Comparison of ENCODE assay signal across 8 cellular contexts in the genomic region with DNA sequence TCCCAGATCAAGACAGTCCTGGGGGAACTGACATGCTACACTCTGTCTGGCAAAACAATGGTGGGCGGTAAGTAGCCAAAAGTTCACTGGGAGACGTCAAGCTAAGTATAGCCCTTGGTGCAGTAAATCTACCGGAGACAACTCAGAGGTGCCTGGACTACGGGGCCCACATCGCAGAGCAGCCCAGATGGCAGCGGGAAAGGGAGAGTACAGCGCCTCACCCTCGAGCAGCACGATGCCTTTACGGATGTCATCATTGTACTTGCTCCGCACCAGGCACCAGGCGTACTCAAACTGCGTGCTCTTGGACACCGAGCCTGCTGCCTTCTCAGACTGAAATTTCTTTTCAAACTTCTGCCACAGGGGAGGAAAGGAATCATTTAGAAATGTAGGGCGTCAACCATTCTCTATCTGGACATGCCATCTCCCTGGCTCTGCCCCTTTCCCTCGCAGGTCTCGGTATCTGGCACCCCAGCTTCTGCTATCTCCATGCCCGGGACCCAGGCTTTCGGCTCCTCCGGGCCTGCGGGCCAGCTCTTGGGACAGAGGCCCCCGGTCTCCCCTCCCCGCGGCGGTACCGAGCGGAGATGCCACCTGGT. TPM values are rescaled to one million over a fixed set of nuclear protein-coding genes. Genes with fewer than 3 reads are reported as not detected.
DNase-seq lines count a peak whose midpoint lies in the region; ATAC-seq and TF ChIP-seq lines count a peak whose summit lies in the region.

No MANE protein-coding gene starts in this region.

- no peaks in the 10 kb centered on the region for H3F3A ChIP-seq in PC-3 (ENCODE audit: low read length, unreplicated experiment)

- H3K9me2 ChIP-seq in PC-3 (replicated peaks; ENCODE audit: low read length), result no peaks in the 10 kb centered on the region

- H3K4me3 ChIP-seq in PC-3 (ENCODE audit: low read length) (peak overlapping the region; percentile 97), ectodermal cell (ENCODE audit: insufficient read depth, low read depth, low read length) (peak overlapping the region; percentile 100), mucosa of descending colon (peak overlapping the region; percentile 43)

- H3K79me2 ChIP-seq in PC-3 (ENCODE audit: low read length), result peaks cover 32% of the 10 kb centered on the region

- POLR2A ChIA-PET in PC-3 (lab: Charles Lee; ENCODE audit: unreplicated experiment), result interaction anchor here (0.6 to 1.3 kb wide), 2 partner anchors 26 to 352 kb away, joined by 3 to 7 read pairs; a partner anchor contains a TSS

- ATAC-seq in PC-3 (no peak), mucosa of descending colon (peak; percentile 3), GM18520 (IDR thresholded peaks at IDR 0.05; ENCODE audit: unreplicated experiment) (no peak)

- TF ChIP-seq CTCF in PC-3 (conservative IDR thresholded peaks at IDR 0.05; ENCODE audit: low read depth, low read length) (no peak), mucosa of descending colon (IDR thresholded peaks at IDR 0.05) (no peak)

- peak overlapping the region; percentile 100 for H3K4me2 ChIP-seq in PC-3 (ENCODE audit: low read length)

- WGBS in ectodermal cell, 2 experiments, result 47 to 50% methylated on average over 27 of the region's 27 CpGs

- H3K27me3 ChIP-seq in PC-3 (ENCODE audit: low read length) (no peaks in the 10 kb centered on the region), ectodermal cell (ENCODE audit: control insufficient read depth, insufficient read depth, low read length, poor library complexity, severe bottlenecking) (no peaks in the 10 kb centered on the region)

- BruUV-seq in PC-3 (replicated peaks; lab: Mats Ljungman, UMichigan), result no TSS peak

- H2AFZ ChIP-seq in PC-3 (ENCODE audit: low read length), result peak overlapping the region; percentile 93

- H3K27ac ChIP-seq in PC-3 (ENCODE audit: low read length) (peak overlapping the region; percentile 78), ectodermal cell (ENCODE audit: insufficient read depth, low read depth, low read length, poor library complexity, severe bottlenecking) (no peak overlapping the region)

- CTCF ChIA-PET in PC-3 (lab: Charles Lee), result interaction anchor here (0.5 to 1.4 kb wide), 6 partner anchors 9 to 100 kb away, joined by 3 to 10 read pairs (median 4); a partner anchor contains a TSS

- H4K20me1 ChIP-seq in PC-3 (ENCODE audit: low read length), result no peaks in the 10 kb centered on the region

- intact Hi-C loops in PC-3 (cut with micrococcal nuclease) (loop anchor here (1.0 kb wide), 2 partner anchors 26 to 39 kb away; a partner anchor contains a TSS), mucosa of descending colon (cut with DNase I, micrococcal nuclease) (no loop called here)

- H3K4me1 ChIP-seq in PC-3 (ENCODE audit: insufficient read depth, low read length) (peaks cover 13% of the 10 kb centered on the region), ectodermal cell (ENCODE audit: control insufficient read depth, insufficient read depth, low read length) (peaks cover under 1% of the 10 kb centered on the region), mucosa of descending colon (ENCODE audit: low read depth) (peaks cover 11% of the 10 kb centered on the region)

- H3K9me3 ChIP-seq in PC-3 (ENCODE audit: low read length) (no peaks in the 10 kb centered on the region), ectodermal cell (ENCODE audit: control insufficient read depth, low read length) (no peaks in the 10 kb centered on the region), mucosa of descending colon (no peaks in the 10 kb centered on the region)

- peak overlapping the region; percentile 94 for H3K9ac ChIP-seq in PC-3 (ENCODE audit: low read length)

- no peaks in the 10 kb centered on the region for H3K36me3 ChIP-seq in PC-3 (ENCODE audit: low read depth, low read length)
- no peaks in the 10 kb centered on the region for H3K36me3 ChIP-seq in ectodermal cell (ENCODE audit: control insufficient read depth, insufficient read depth, low read length)
- H3K36me3 ChIP-seq in mucosa of descending colon (ENCODE audit: low read depth), result no peaks in the 10 kb centered on the region

- DNase-seq in NOMO-1 (lab: John Stamatoyannopoulos, UW; ENCODE audit: unreplicated experiment in 2 of 2), result peak; percentile 67 to 79
- no peak for DNase-seq in NOMO-1 treated with dmso at 0.1 percent for 144 hours (lab: John Stamatoyannopoulos, UW; ENCODE audit: unreplicated experiment)
- DNase-seq in PC-3, result no peak
- peak in 1 of 3 donors; percentile 40 for DNase-seq in mucosa of descending colon
- no peak for DNase-seq in stimulated activated CD4-positive, alpha-beta T cell treated with anti-CD3 and anti-CD28 coated beads, Interleukin-1b, Interleukin-23, amount 100 ng/mL, for 48 hours
- no peak for DNase-seq in NCI-H2107 (lab: John Stamatoyannopoulos, UW)

RNA-seq across cellular contexts. Expression of a gene that starts 1.0 kb away (rescaled TPM):
- total RNA-seq in PC-3 (2014; rRNA removed) (146 and 199 TPM in 2 replicates), mucosa of descending colon (100 to 1,000 TPM; 131 to 168 (median 134) TPM)
- polyA plus RNA-seq in ectodermal cell (2013, experiment 1 of 4), result 117 TPM
- 110 TPM for polyA plus RNA-seq in ectodermal cell (2013, experiment 2 of 4)
- 102 TPM for polyA plus RNA-seq in ectodermal cell (2013, experiment 3 of 4)
- polyA plus RNA-seq in ectodermal cell (2013, experiment 4 of 4), result 107 TPM

RNA-seq across cellular contexts. Expression of a gene that starts 6.3 kb away (rescaled TPM):
- total RNA-seq in PC-3 (2014; rRNA removed) (6.7 and 9.9 TPM in 2 replicates), mucosa of descending colon (10 to 100 TPM; 14.6 to 23.7 (median 15.9) TPM)
- polyA plus RNA-seq in ectodermal cell (2013, experiment 1 of 4), result 8.8 TPM
- 8.3 TPM for polyA plus RNA-seq in ectodermal cell (2013, experiment 2 of 4)
- 8.3 TPM for polyA plus RNA-seq in ectodermal cell (2013, experiment 3 of 4)
- 8.3 TPM for polyA plus RNA-seq in ectodermal cell (2013, experiment 4 of 4)

RNA-seq across cellular contexts. Expression of a gene that starts 25.9 kb away (rescaled TPM):
- total RNA-seq in PC-3 (2014; rRNA removed) (161 and 188 TPM in 2 replicates), mucosa of descending colon (10 to 100 TPM; 58.7 to 97.0 (median 79.0) TPM)
- polyA plus RNA-seq in ectodermal cell (2013, experiment 1 of 4), result 51.5 TPM
- polyA plus RNA-seq in ectodermal cell (2013, experiment 2 of 4), result 54.4 TPM
- 58.6 TPM for polyA plus RNA-seq in ectodermal cell (2013, experiment 3 of 4)
- 59.0 TPM for polyA plus RNA-seq in ectodermal cell (2013, experiment 4 of 4)

RNA-seq across cellular contexts. Expression of a gene that starts 26.5 kb away (rescaled TPM):
- total RNA-seq in PC-3 (2014; rRNA removed) (60.8 and 66.6 TPM in 2 replicates), mucosa of descending colon (10 to 100 TPM; 72.9 to 91.8 (median 87.2) TPM)
- polyA plus RNA-seq in ectodermal cell (2013, experiment 1 of 4), result 48.8 TPM
- 43.7 TPM for polyA plus RNA-seq in ectodermal cell (2013, experiment 2 of 4)
- 29.7 TPM for polyA plus RNA-seq in ectodermal cell (2013, experiment 3 of 4)
- 29.2 TPM for polyA plus RNA-seq in ectodermal cell (2013, experiment 4 of 4)

RNA-seq across cellular contexts. Expression of a gene that starts 43.0 kb away (rescaled TPM):
- not detected in 2 replicates for total RNA-seq in PC-3 (2014; rRNA removed)
- not detected for polyA plus RNA-seq in ectodermal cell (2013, experiment 1 of 4)
- polyA plus RNA-seq in ectodermal cell (2013, experiment 2 of 4), result not detected
- polyA plus RNA-seq in ectodermal cell (2013, experiment 3 of 4), result not detected
- polyA plus RNA-seq in ectodermal cell (2013, experiment 4 of 4), result not detected
- 10 to 100 TPM; 27.9 to 66.2 (median 58.3) TPM for total RNA-seq in mucosa of descending colon

Comparison
In these comparisons a context has a peak if more than half of its experiments do, and no peak if none do; other contexts are left out.
1. DNase-seq: peak in NOMO-1 (2 of 2); none in NOMO-1 treated with dmso at 0.1 percent for 144 hours (single experiment), PC-3 (single experiment), stimulated activated CD4-positive, alpha-beta T cell treated with anti-CD3 and anti-CD28 coated beads, Interleukin-1b, Interleukin-23, amount 100 ng/mL, for 48 hours (single experiment) and NCI-H2107 (single experiment).
2. H3K4me3 ChIP-seq: peak in every context shown above with its lines; median percentile 100 in ectodermal cell; 97 in PC-3; 43 in mucosa of descending colon.